ENCODE assay signal across 12 cellular contexts in genomic region chr5:116778015-116778414, GRCh38.
DNase-seq lines count a peak whose midpoint lies in the region; ATAC-seq lines count a peak whose summit lies in the region.
"Had no signal": no experiment of that assay in that cellular context is flagged by ENCODE, and none has a peak within 500 bp of the region (broad histone marks: within the 10 kb centered on the region; RNA-seq: fewer than 3 reads in every experiment).

No MANE protein-coding gene starts in this region.

- H3K27me3 Mint-ChIP-seq in stimulated activated memory B cell treated with anti-CD40 and anti-IgM and Interleukin-4, amounts not matched to agents 10 μg/mL and 1 μg/mL and 100 μg/mL, for 72 hours, result peaks cover 11% of the 10 kb centered on the region

- H3K4me3 Mint-ChIP-seq in stimulated activated memory B cell treated with anti-CD40 and anti-IgM and Interleukin-4, amounts not matched to agents 10 μg/mL and 1 μg/mL and 100 μg/mL, for 72 hours, result no peak overlapping the region
- H3K4me3 Mint-ChIP-seq: stimulated activated naive B cell treated with anti-CD40 and anti-IgM and Interleukin-4, amounts not matched to agents 10 μg/mL and 1 μg/mL and 100 μg/mL, for 72 hours had no signal

- ATAC-seq in GM21576 (IDR thresholded peaks at IDR 0.05; ENCODE audit: unreplicated experiment) (peak; percentile 78), GM21526 (IDR thresholded peaks at IDR 0.05; ENCODE audit: low FRiP score, unreplicated experiment) (no peak)
- peak; percentile 27 for ATAC-seq in stimulated activated memory B cell treated with anti-CD40 and anti-IgM and Interleukin-4, amounts not matched to agents 10 μg/mL and 1 μg/mL and 100 μg/mL, for 72 hours
- ATAC-seq: Panc1; stimulated activated naive B cell treated with anti-CD40 and anti-IgM and Interleukin-4, amounts not matched to agents 10 μg/mL and 1 μg/mL and 100 μg/mL, for 72 hours had no signal

- H3K36me3 Mint-ChIP-seq in stimulated activated memory B cell treated with anti-CD40 and anti-IgM and Interleukin-4, amounts not matched to agents 10 μg/mL and 1 μg/mL and 100 μg/mL, for 72 hours, result no peaks in the 10 kb centered on the region
- H3K36me3 Mint-ChIP-seq: stimulated activated naive B cell treated with anti-CD40 and anti-IgM and Interleukin-4, amounts not matched to agents 10 μg/mL and 1 μg/mL and 100 μg/mL, for 72 hours had no signal

- H3K27ac Mint-ChIP-seq in stimulated activated memory B cell treated with anti-CD40 and anti-IgM and Interleukin-4, amounts not matched to agents 10 μg/mL and 1 μg/mL and 100 μg/mL, for 72 hours, result no peak overlapping the region
- H3K27ac Mint-ChIP-seq: stimulated activated naive B cell treated with anti-CD40 and anti-IgM and Interleukin-4, amounts not matched to agents 10 μg/mL and 1 μg/mL and 100 μg/mL, for 72 hours had no signal

- H3K4me1 Mint-ChIP-seq in stimulated activated memory B cell treated with anti-CD40 and anti-IgM and Interleukin-4, amounts not matched to agents 10 μg/mL and 1 μg/mL and 100 μg/mL, for 72 hours, result no peaks in the 10 kb centered on the region
- H3K4me1 Mint-ChIP-seq: stimulated activated naive B cell treated with anti-CD40 and anti-IgM and Interleukin-4, amounts not matched to agents 10 μg/mL and 1 μg/mL and 100 μg/mL, for 72 hours had no signal

- H3K9me3 Mint-ChIP-seq in stimulated activated memory B cell treated with anti-CD40 and anti-IgM and Interleukin-4, amounts not matched to agents 10 μg/mL and 1 μg/mL and 100 μg/mL, for 72 hours, result no peaks in the 10 kb centered on the region
- H3K9me3 Mint-ChIP-seq: stimulated activated naive B cell treated with anti-CD40 and anti-IgM and Interleukin-4, amounts not matched to agents 10 μg/mL and 1 μg/mL and 100 μg/mL, for 72 hours had no signal

- DNase-seq in NCI-H2227 (lab: John Stamatoyannopoulos, UW; ENCODE audit: unreplicated experiment) (peak; percentile 35), iPS-NIHi11 (ENCODE audit: low spot score) (peak; percentile 38), SKM-1 (lab: John Stamatoyannopoulos, UW; ENCODE audit: unreplicated experiment) (no peak), T-helper 2 cell (no peak)
- no peak for DNase-seq in activated CD4-positive, alpha-beta T cell treated with anti-CD3 and anti-CD28 coated beads, Interleukin-2, amount 50 U/mL, for 4 hours
- DNase-seq: NCI-H1105 treated with DMSO at 0.1 percent for 48 hours; spleen; stimulated activated naive B cell treated with anti-CD40 and anti-IgM and Interleukin-4, amounts not matched to agents 10 μg/mL and 1 μg/mL and 100 μg/mL, for 72 hours had no signal

Comparison
In these comparisons a context has a peak if more than half of its experiments do, and no peak if none do; other contexts are left out.
1. DNase-seq: peak in NCI-H2227 (single experiment) and iPS-NIHi11 (single experiment); none in SKM-1 (single experiment), T-helper 2 cell (0 of 5) and activated CD4-positive, alpha-beta T cell treated with anti-CD3 and anti-CD28 coated beads, Interleukin-2, amount 50 U/mL, for 4 hours (0 of 2).